Comparison of ENCODE assay signal across 11 cellular contexts in the genomic region with DNA sequence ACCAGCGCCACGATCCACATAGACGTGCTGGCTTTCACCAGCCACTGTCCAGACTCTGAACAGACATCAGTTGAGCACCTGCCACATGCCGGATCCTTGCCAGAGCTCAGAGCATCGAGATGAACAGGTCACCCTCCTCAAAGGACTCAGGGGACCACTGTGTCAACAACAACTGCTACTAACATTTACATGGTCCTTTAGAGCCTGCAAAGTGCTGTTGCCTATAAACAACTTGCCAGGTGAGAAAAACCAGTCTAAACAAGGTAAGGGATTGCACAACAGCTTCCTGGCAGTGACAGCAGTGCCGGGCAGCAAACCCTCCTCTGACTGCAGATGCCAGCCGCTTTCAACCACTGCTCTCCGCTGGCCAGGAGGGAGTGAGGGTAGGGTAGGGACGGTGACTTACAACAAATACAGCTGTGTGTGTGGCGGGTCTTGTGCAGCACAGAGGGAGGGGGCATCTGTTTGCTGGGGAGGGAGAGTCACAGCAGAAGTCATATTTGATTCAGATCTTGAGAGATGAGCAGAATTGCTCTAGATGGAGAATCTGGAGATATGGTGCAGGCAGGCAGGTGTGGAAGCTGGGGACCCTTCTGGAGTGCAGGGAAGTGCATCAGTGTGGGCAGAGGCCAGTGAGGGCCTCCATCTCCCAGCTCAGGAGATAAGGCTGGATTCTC. TPM values are rescaled to one million over a fixed set of nuclear protein-coding genes. Genes with fewer than 3 reads are reported as not detected.
DNase-seq lines count a peak whose midpoint lies in the region; ATAC-seq and TF ChIP-seq lines count a peak whose summit lies in the region.
"Had no signal": no experiment of that assay in that cellular context is flagged by ENCODE, and none has a peak within 500 bp of the region (broad histone marks: within the 10 kb centered on the region; RNA-seq: fewer than 3 reads in every experiment).

No MANE protein-coding gene starts in this region.

- TF ChIP-seq POLR2A in transverse colon (IDR thresholded peaks at IDR 0.05), result no peak

- no TSS peak for BruUV-seq in PC-3 (replicated peaks; lab: Mats Ljungman, UMichigan)

- TF ChIP-seq EP300 in transverse colon (IDR thresholded peaks at IDR 0.05; ENCODE audit: low read depth), result peak; percentile 89

- DNase-seq in NK-92 treated with Interleukin-12 subunit alpha and Interleukin-12 subunit beta, amount 100 ng/mL, for 24 hours (lab: John Stamatoyannopoulos, UW), result peak; percentile 37
- DNase-seq in NK-92 (lab: John Stamatoyannopoulos, UW; ENCODE audit: unreplicated experiment), result no peak
- peak; percentile 87 for DNase-seq in PC-3
- DNase-seq in right cardiac atrium, result peak in 1 of 3 donors; percentile 56
- DNase-seq in transverse colon, result peak; percentile 41
- no peak for DNase-seq in CD1c-positive myeloid dendritic cell (ENCODE audit: extremely low spot score)
- no peak for DNase-seq in stimulated activated CD4-positive, alpha-beta T cell treated with anti-CD3 and anti-CD28 coated beads, Interleukin-4, amount 100 ng/mL, for 1 hour
- DNase-seq: 8988T; activated CD8-positive, alpha-beta memory T cell treated with anti-CD3 and anti-CD28 coated beads, Interleukin-2, amount 10 ng/mL, durations not matched to agents 7 days and 5 days; caudate nucleus had no signal

- no peaks in the 10 kb centered on the region for H3F3A ChIP-seq in PC-3 (ENCODE audit: low read length, unreplicated experiment)

- H3K4me1 ChIP-seq in PC-3 (ENCODE audit: insufficient read depth, low read length), result peaks cover 21% of the 10 kb centered on the region
- H3K4me1 ChIP-seq in right cardiac atrium (ENCODE audit: control insufficient read depth, insufficient read depth, low read length), result no peaks in the 10 kb centered on the region
- H3K4me1 ChIP-seq in transverse colon, result peaks cover 0 to 3% (median 0%) of the 10 kb centered on the region in 4 donors

- ATAC-seq in PC-3 (peak; percentile 86), right cardiac atrium (peak; percentile 62 to 65), HG02938 (IDR thresholded peaks at IDR 0.05; ENCODE audit: unreplicated experiment) (no peak)
- ATAC-seq: activated CD8-positive, alpha-beta memory T cell treated with anti-CD3 and anti-CD28 coated beads, Interleukin-2, amount 10 ng/mL, durations not matched to agents 7 days and 5 days had no signal

- H3K79me2 ChIP-seq in PC-3 (ENCODE audit: low read length), result no peaks in the 10 kb centered on the region

- no peak for TF ChIP-seq CTCF in PC-3 (conservative IDR thresholded peaks at IDR 0.05; ENCODE audit: low read depth, low read length)
- TF ChIP-seq CTCF in transverse colon (IDR thresholded peaks at IDR 0.05), result no peak

- H2AFZ ChIP-seq in PC-3 (ENCODE audit: low read length), result no peak overlapping the region

- H3K4me3 ChIP-seq in PC-3 (ENCODE audit: low read length) (peak overlapping the region; percentile 22; the same call in 1 of the 2 replicates), right cardiac atrium (ENCODE audit: low read length) (no peak overlapping the region), transverse colon (no peak overlapping the region)

- no peak overlapping the region for H3K27ac ChIP-seq in PC-3 (ENCODE audit: low read length)
- peak overlapping the region; percentile 12 for H3K27ac ChIP-seq in right cardiac atrium (ENCODE audit: low read length)
- peak overlapping the region in 1 of 4 donors; percentile 11 for H3K27ac ChIP-seq in transverse colon

- peak overlapping the region; percentile 66 for H3K4me2 ChIP-seq in PC-3 (ENCODE audit: low read length)

- H3K9me3 ChIP-seq in PC-3 (ENCODE audit: low read length) (no peaks in the 10 kb centered on the region), right cardiac atrium (ENCODE audit: control insufficient read depth, low read length) (no peaks in the 10 kb centered on the region), transverse colon (no peaks in the 10 kb centered on the region)

- WGBS in right cardiac atrium, result 56% methylated on average over 10 of the region's 10 CpGs
- WGBS in transverse colon (ENCODE audit: low coverage in 1 of 2), 2 donors, result 28% methylated on average over 10 of the region's 10 CpGs; no CpG with 5 or more reads in 1 of the 2 donors

- CTCF ChIA-PET in PC-3 (lab: Charles Lee), result no interaction called here

- H3K9me2 ChIP-seq in PC-3 (replicated peaks; ENCODE audit: low read length), result no peaks in the 10 kb centered on the region

- in situ Hi-C loops in transverse colon (cut with MboI; ENCODE audit: low pct_ligation_motif_present in 1 of 4, low pct_unique_long_range_greater_than_20kb in 1 of 4, low sequenced_read_pairs in 3 of 4), result no loop called here

- H3K27me3 ChIP-seq in PC-3 (ENCODE audit: low read length), result no peaks in the 10 kb centered on the region
- no peaks in the 10 kb centered on the region for H3K27me3 ChIP-seq in right cardiac atrium (ENCODE audit: control insufficient read depth, insufficient read depth)
- H3K27me3 ChIP-seq in transverse colon, result no peaks in the 10 kb centered on the region

- intact Hi-C loops in PC-3 (cut with micrococcal nuclease), result no loop called here
- intact Hi-C loops in right cardiac atrium (cut with DNase I), result no loop called here
- intact Hi-C loops in transverse colon (cut with DNase I; ENCODE audit: low total_unique reads), result no loop called here

- POLR2A ChIA-PET in PC-3 (lab: Charles Lee; ENCODE audit: unreplicated experiment), result no interaction called here

- no peaks in the 10 kb centered on the region for H3K36me3 ChIP-seq in PC-3 (ENCODE audit: low read depth, low read length)
- H3K36me3 ChIP-seq in transverse colon, result peaks cover 0 to 12% (median 0%) of the 10 kb centered on the region in 4 donors

- H3K9ac ChIP-seq in PC-3 (ENCODE audit: low read length), result no peak overlapping the region

- no peaks in the 10 kb centered on the region for H4K20me1 ChIP-seq in PC-3 (ENCODE audit: low read length)

RNA-seq across cellular contexts. Expression of gene RHEB, which starts 32.8 kb away (rescaled TPM):
- total RNA-seq in PC-3 (2014; rRNA removed) (87.0 and 99.3 TPM in 2 replicates), right cardiac atrium (100 to 1,000 TPM; 115 to 217 (median 124) TPM), transverse colon (10 to 100 TPM; 12.7 to 70.5 (median 42.8) TPM)
- 135 TPM for polyA plus RNA-seq in right cardiac atrium

Comparison
In these comparisons a context has a peak if more than half of its experiments do, and no peak if none do; other contexts are left out.
1. DNase-seq: peak in NK-92 treated with Interleukin-12 subunit alpha and Interleukin-12 subunit beta, amount 100 ng/mL, for 24 hours (single experiment), PC-3 (single experiment) and transverse colon (single experiment); none in NK-92 (single experiment), CD1c-positive myeloid dendritic cell (single experiment) and stimulated activated CD4-positive, alpha-beta T cell treated with anti-CD3 and anti-CD28 coated beads, Interleukin-4, amount 100 ng/mL, for 1 hour (single experiment).